Comparison of ENCODE assay signal across 2 cellular contexts in genomic region chr14:36655054-36655381, GRCh38.
TF ChIP-seq lines count a peak whose summit lies in the region.

No MANE protein-coding gene starts in this region.

TF ChIP-seq in HepG2, 621 proteins besides CTCF, POLR2A, EP300 and RAD21 (continues in another document):
- TF ChIP-seq MXD1 (CRISPR knock-in tag; IDR thresholded peaks at IDR 0.05) (0 out of 2 replicates have a peak, but pooled peaks have one; percentile 12), GMEB1 (CRISPR knock-in tag; IDR thresholded peaks at IDR 0.05; ENCODE audit: borderline replicate concordance) (no peak), SNAPC4 (CRISPR knock-in tag; IDR thresholded peaks at IDR 0.05) (no peak), RBAK (CRISPR knock-in tag; IDR thresholded peaks at IDR 0.05) (no peak), ZNF768 (CRISPR knock-in tag; IDR thresholded peaks at IDR 0.05) (peak; percentile 22; the same call in 1 of the 2 replicates), ATF6 (CRISPR knock-in tag; conservative IDR thresholded peaks at IDR 0.05) (no peak), CCAR2 (optimal IDR thresholded peaks at IDR 0.05; ENCODE audit: low read depth, low read length) (no peak), TRAFD1 (CRISPR knock-in tag; IDR thresholded peaks at IDR 0.05; ENCODE audit: borderline replicate concordance) (no peak), MTERF4 (CRISPR knock-in tag; IDR thresholded peaks at IDR 0.05) (no peak)

TF ChIP-seq in endothelial cell of umbilical vein, 7 proteins besides CTCF, POLR2A, EP300 and RAD21:
- TF ChIP-seq GATA2 (IDR thresholded peaks at IDR 0.05; ENCODE audit: insufficient read depth, insufficient read length, low read depth, low read length) = no peak
- TF ChIP-seq EZH2 (IDR thresholded peaks at IDR 0.05; ENCODE audit: borderline replicate concordance, low read depth, low read length, severe bottlenecking) = peak; percentile 69
- no peak for TF ChIP-seq FOS (IDR thresholded peaks at IDR 0.05; ENCODE audit: borderline replicate concordance, insufficient read depth, low read length)
- TF ChIP-seq MYC (IDR thresholded peaks at IDR 0.05; ENCODE audit: low read depth, low read length) = no peak
